Comparison of ENCODE assay signal across 8 cellular contexts in the genomic region with DNA sequence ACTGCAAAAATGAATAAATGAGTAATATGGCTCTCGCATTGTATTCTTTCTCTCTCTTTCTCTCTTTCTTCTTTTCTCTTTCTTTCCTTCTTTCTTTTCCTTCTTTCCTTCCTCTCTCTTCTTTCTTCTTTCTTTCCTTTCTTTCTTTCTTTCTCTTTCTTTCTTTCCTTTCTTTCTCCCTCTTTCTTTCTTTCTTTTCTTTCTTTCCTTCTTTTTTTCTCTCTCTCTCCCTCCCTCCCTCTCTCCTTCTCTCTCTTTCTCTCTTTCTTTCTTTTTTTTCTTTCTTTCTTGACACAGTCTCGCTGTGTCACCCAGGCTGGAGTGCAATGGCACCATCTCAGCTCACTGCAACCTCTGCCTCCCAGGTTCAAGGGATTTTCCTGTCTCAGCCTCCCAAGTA. TPM values are rescaled to one million over a fixed set of nuclear protein-coding genes. Genes with fewer than 3 reads are reported as not detected.
"Had no signal": no experiment of that assay in that cellular context is flagged by ENCODE, and none has a peak within 500 bp of the region (broad histone marks: within the 10 kb centered on the region; RNA-seq: fewer than 3 reads in every experiment).

No MANE protein-coding gene starts in this region.

- H3K4me3 ChIP-seq: GM23338 had no signal

- DNase-seq: H9, HCEC 1CT, HFFc6, KG1 had no signal

- FAIRE-seq: H1, HTR-8/SVneo had no signal

- ATAC-seq: GM23338 had no signal

- H3K4me2 ChIP-seq: GM23338 had no signal

RNA-seq across cellular contexts. Expression of a gene that starts 20.3 kb away (rescaled TPM):
- total RNA-seq: HT-29 had no signal
